22 cellular contexts compared by ENCODE assay signal in the genomic region with DNA sequence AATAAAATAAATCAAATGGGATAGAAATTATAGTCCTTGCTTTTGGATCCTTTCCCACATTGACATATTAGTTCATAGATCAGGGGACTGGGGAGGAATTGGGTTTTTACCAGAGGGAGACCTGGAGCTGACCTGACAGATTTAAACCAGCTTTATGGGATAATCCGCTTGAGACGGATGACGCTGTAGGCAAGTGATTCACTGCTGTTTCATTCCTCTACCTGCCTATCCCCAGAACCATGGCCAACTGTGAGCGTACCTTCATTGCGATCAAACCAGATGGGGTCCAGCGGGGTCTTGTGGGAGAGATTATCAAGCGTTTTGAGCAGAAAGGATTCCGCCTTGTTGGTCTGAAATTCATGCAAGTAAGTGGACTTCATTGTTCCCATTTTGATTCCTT. TPM values are rescaled to one million over a fixed set of nuclear protein-coding genes. Genes with fewer than 3 reads are reported as not detected.
DNase-seq lines count a peak whose midpoint lies in the region; ATAC-seq and TF ChIP-seq lines count a peak whose summit lies in the region.
"Had no signal": no experiment of that assay in that cellular context is flagged by ENCODE, and none has a peak within 500 bp of the region (broad histone marks: within the 10 kb centered on the region; RNA-seq: fewer than 3 reads in every experiment).

No MANE protein-coding gene starts in this region.

- H3F3A ChIP-seq in GM23338 (replicated peaks; ENCODE audit: low read depth) = peaks cover 5% of the 10 kb centered on the region; the same call in 1 of the 2 replicates
- peaks cover 12% of the 10 kb centered on the region for H3F3A ChIP-seq in neural progenitor cell (ENCODE audit: low read depth)

- H3K79me2 ChIP-seq in GM23338 (replicated peaks; ENCODE audit: insufficient read depth) (peaks cover 63% of the 10 kb centered on the region), neural progenitor cell (ENCODE audit: low read depth) (peaks cover 57% of the 10 kb centered on the region), mammary epithelial cell (ENCODE audit: insufficient read depth, low read length) (peaks cover 68% of the 10 kb centered on the region)

- dilution Hi-C loops in mammary epithelial cell (cut with HindIII; ENCODE audit: low sequenced_read_pairs) = no loop called here

- H3K9me2 ChIP-seq in GM23338 (ENCODE audit: insufficient read depth) = no peaks in the 10 kb centered on the region

- H3K4me3 Mint-ChIP-seq in T-helper 1 cell treated with Interleukin-12 subunit alpha and Interleukin-12 subunit beta and Interleukin-4 antibody, amounts not matched to agents 30 μg/mL and 1 μg/mL, for 36 hours = peak overlapping the region; percentile 20
- H3K4me3 Mint-ChIP-seq in GM23338 (no peak overlapping the region; the same call in none of the 3 replicates), neural progenitor cell (no peak overlapping the region)
- H3K4me3 Mint-ChIP-seq: activated T-helper 1 cell treated with anti-CD3 and anti-CD28 coated beads, Interleukin-12 subunit alpha, Interleukin-12 subunit beta, Interleukin-2, Interleukin-4 antibody, amounts not matched to agents 30 ng/mL and 10 ng/mL and 1 ng/mL, durations not matched to agents 14 hours and 24 hours and 36 hours; central memory CD8-positive, alpha-beta T cell; nephron progenitor cell had no signal

- CTCF ChIA-PET in mammary epithelial cell (lab: Charles Lee; ENCODE audit: low non-redundant PET) = no interaction called here

- H3K4me1 Mint-ChIP-seq in T-helper 1 cell treated with Interleukin-12 subunit alpha and Interleukin-12 subunit beta and Interleukin-4 antibody, amounts not matched to agents 30 μg/mL and 1 μg/mL, for 36 hours (ENCODE audit: low read depth) = peaks cover 21% of the 10 kb centered on the region
- H3K4me1 Mint-ChIP-seq in GM23338 (no peaks in the 10 kb centered on the region; the same call in 1 of the 3 replicates), neural progenitor cell (peaks cover 4% of the 10 kb centered on the region)
- H3K4me1 Mint-ChIP-seq: central memory CD8-positive, alpha-beta T cell had no signal

- no TSS peak for BruUV-seq in mammary epithelial cell (replicated peaks; lab: Mats Ljungman, UMichigan)

- H3K36me3 ChIP-seq in GM23338 (ENCODE audit: insufficient read depth) = peaks cover 28% of the 10 kb centered on the region
- peaks cover 53% of the 10 kb centered on the region for H3K36me3 ChIP-seq in SK-N-MC (ENCODE audit: insufficient read depth, low read length)
- peaks cover 4% of the 10 kb centered on the region for H3K36me3 ChIP-seq in neural progenitor cell
- peaks cover 14% of the 10 kb centered on the region for H3K36me3 ChIP-seq in mammary epithelial cell (ENCODE audit: insufficient read depth, low read length)

- no peak for ATAC-seq in GM23338
- no peak for ATAC-seq in HG02623 (IDR thresholded peaks at IDR 0.05; ENCODE audit: unreplicated experiment)
- no peak for ATAC-seq in HG02938 (IDR thresholded peaks at IDR 0.05; ENCODE audit: unreplicated experiment)

- no peak overlapping the region for H3K27ac Mint-ChIP-seq in T-helper 1 cell treated with Interleukin-12 subunit alpha and Interleukin-12 subunit beta and Interleukin-4 antibody, amounts not matched to agents 30 μg/mL and 1 μg/mL, for 36 hours
- H3K27ac Mint-ChIP-seq in GM23338 = no peak overlapping the region
- H3K27ac Mint-ChIP-seq in neural progenitor cell = no peak overlapping the region
- H3K27ac Mint-ChIP-seq: activated T-helper 1 cell treated with anti-CD3 and anti-CD28 coated beads, Interleukin-12 subunit alpha, Interleukin-12 subunit beta, Interleukin-2, Interleukin-4 antibody, amounts not matched to agents 30 ng/mL and 10 ng/mL and 1 ng/mL, durations not matched to agents 14 hours and 24 hours and 36 hours; CD4-positive, alpha-beta T cell; nephron progenitor cell had no signal

- 0 out of 2 replicates have a peak overlapping the region, but pooled peaks have one; percentile 19 for H3K27ac ChIP-seq in GM23338 (ENCODE audit: low read depth)
- H3K27ac ChIP-seq in SK-N-MC = no peak overlapping the region
- H3K27ac ChIP-seq in neural progenitor cell = no peak overlapping the region
- no peak overlapping the region for H3K27ac ChIP-seq in mammary epithelial cell (ENCODE audit: insufficient read depth, low read depth, low read length)

- in situ Hi-C loops in mammary epithelial cell (cut with MboI; ENCODE audit: low sequenced_read_pairs in 2 of 2) = loop anchor here (10.0 to 25.0 kb wide), 2 partner anchors 151 to 318 kb away; partner anchors contain the start of gene WFIKKN2 (in 1 of the 2)

- no peaks in the 10 kb centered on the region for H3K27me3 Mint-ChIP-seq in T-helper 1 cell treated with Interleukin-12 subunit alpha and Interleukin-12 subunit beta and Interleukin-4 antibody, amounts not matched to agents 30 μg/mL and 1 μg/mL, for 36 hours (ENCODE audit: low read depth)
- H3K27me3 Mint-ChIP-seq in GM23338 (ENCODE audit: insufficient read depth, low read depth, poor library complexity) (no peaks in the 10 kb centered on the region), neural progenitor cell (ENCODE audit: insufficient read depth, low read depth) (peaks cover 2% of the 10 kb centered on the region)
- H3K27me3 Mint-ChIP-seq: CD4-positive, alpha-beta T cell; central memory CD8-positive, alpha-beta T cell had no signal

- H3K4me3 ChIP-seq in GM23338 (peak overlapping the region; percentile 96; the same call in 1 of the 2 replicates), SK-N-MC (peak overlapping the region; percentile 94), neural progenitor cell (no peak overlapping the region), mammary epithelial cell (replicated peaks in 1 of 3; ENCODE audit: insufficient read depth in 1 of 3, low read depth in 2 of 3, low read length in 3 of 3) (no peak overlapping the region)

- 96% methylated on average over 8 of the region's 8 CpGs for WGBS in mammary epithelial cell (ENCODE audit: low coverage, missing lambda C conversion rate)

- H3K4me1 ChIP-seq in GM23338 (ENCODE audit: insufficient read depth) = peaks cover 7% of the 10 kb centered on the region; the same call in 1 of the 2 replicates
- H3K4me1 ChIP-seq in neural progenitor cell = peaks cover 16% of the 10 kb centered on the region
- peaks cover 14% of the 10 kb centered on the region for H3K4me1 ChIP-seq in mammary epithelial cell (ENCODE audit: insufficient read depth, low read length)

- H3K4me2 ChIP-seq in GM23338 (peak overlapping the region; percentile 99; the same call in 1 of the 2 replicates), neural progenitor cell (peak overlapping the region; percentile 86), mammary epithelial cell (ENCODE audit: insufficient read depth, low read depth, low read length) (no peak overlapping the region)

- no peaks in the 10 kb centered on the region for H3K9me3 Mint-ChIP-seq in T-helper 1 cell treated with Interleukin-12 subunit alpha and Interleukin-12 subunit beta and Interleukin-4 antibody, amounts not matched to agents 30 μg/mL and 1 μg/mL, for 36 hours
- H3K9me3 Mint-ChIP-seq in GM23338 = no peaks in the 10 kb centered on the region
- H3K9me3 Mint-ChIP-seq in neural progenitor cell = no peaks in the 10 kb centered on the region
- H3K9me3 Mint-ChIP-seq: activated T-helper 1 cell treated with anti-CD3 and anti-CD28 coated beads, Interleukin-12 subunit alpha, Interleukin-12 subunit beta, Interleukin-2, Interleukin-4 antibody, amounts not matched to agents 30 ng/mL and 10 ng/mL and 1 ng/mL, durations not matched to agents 14 hours and 24 hours and 36 hours; CD4-positive, alpha-beta T cell; central memory CD8-positive, alpha-beta T cell; nephron progenitor cell had no signal

- H3K9me3 ChIP-seq in SK-N-MC (ENCODE audit: low read depth, low read length) = no peaks in the 10 kb centered on the region
- H3K9me3 ChIP-seq in neural progenitor cell (ENCODE audit: low read depth) = no peaks in the 10 kb centered on the region
- no peaks in the 10 kb centered on the region for H3K9me3 ChIP-seq in mammary epithelial cell (replicated peaks; ENCODE audit: insufficient read depth, low read length)

- peak overlapping the region; percentile 91 for H3K9ac ChIP-seq in SK-N-MC (ENCODE audit: insufficient read length)
- H3K9ac ChIP-seq in neural progenitor cell = no peak overlapping the region
- no peak overlapping the region for H3K9ac ChIP-seq in mammary epithelial cell (ENCODE audit: insufficient read depth, low read length)

- intact Hi-C loops in mammary epithelial cell (cut with micrococcal nuclease) = no loop called here

- TF ChIP-seq CTCF in GM23338 (conservative IDR thresholded peaks at IDR 0.05; ENCODE audit: low read depth in 2 of 2) = no peak
- no peak for TF ChIP-seq CTCF in neural progenitor cell (IDR thresholded peaks at IDR 0.05)
- no peak for TF ChIP-seq CTCF in mammary epithelial cell (conservative IDR thresholded peaks at IDR 0.05 in 1 of 2, IDR thresholded peaks at IDR 0.05 in 1 of 2; ENCODE audit: extremely low read depth in 1 of 2, insufficient read depth in 1 of 2, low read depth in 1 of 2, low read length in 2 of 2)

- DNase-seq in T-helper 1 cell (no peak), GM23338 (ENCODE audit: low spot score) (no peak), SK-N-MC (ENCODE audit: low read depth, low spot score) (no peak), neural progenitor cell (ENCODE audit: low spot score) (no peak), mammary epithelial cell (no peak)
- DNase-seq: activated CD4-positive, alpha-beta T cell treated with anti-CD3 and anti-CD28 coated beads, Interleukin-2, amount 50 U/mL, for 4 hours; CD4-positive, alpha-beta T cell; DMS79 treated with DMSO at 0.1 percent for 48 hours; effector CD4-positive, alpha-beta T cell; HCEC 1CT; hippocampal formation; NCI-H2081; NCI-H510A; nephron progenitor cell; SIG-M5; stimulated activated CD4-positive, alpha-beta T cell treated with anti-CD3 and anti-CD28 coated beads, Interleukin-15, amount 100 ng/mL, for 24 hours; stimulated activated naive CD4-positive, alpha-beta T cell treated with Interleukin-2 at 50 U/mL for 16 hours had no signal

- no peak overlapping the region for H2AFZ ChIP-seq in GM23338
- no peak overlapping the region for H2AFZ ChIP-seq in neural progenitor cell (replicated peaks)
- no peak overlapping the region for H2AFZ ChIP-seq in mammary epithelial cell (ENCODE audit: low read depth, low read length)

- H4K20me1 ChIP-seq in GM23338 (replicated peaks; ENCODE audit: insufficient read depth) = peaks cover 25% of the 10 kb centered on the region
- no peaks in the 10 kb centered on the region for H4K20me1 ChIP-seq in neural progenitor cell (ENCODE audit: low read depth)
- H4K20me1 ChIP-seq in mammary epithelial cell (ENCODE audit: insufficient read depth, low read length) = no peaks in the 10 kb centered on the region

- peaks cover 23% of the 10 kb centered on the region for H3K36me3 Mint-ChIP-seq in T-helper 1 cell treated with Interleukin-12 subunit alpha and Interleukin-12 subunit beta and Interleukin-4 antibody, amounts not matched to agents 30 μg/mL and 1 μg/mL, for 36 hours (ENCODE audit: low read depth)
- peaks cover 51% of the 10 kb centered on the region for H3K36me3 Mint-ChIP-seq in GM23338 (ENCODE audit: low read depth)
- peaks cover 19% of the 10 kb centered on the region for H3K36me3 Mint-ChIP-seq in neural progenitor cell

- H3K27me3 ChIP-seq in GM23338 (ENCODE audit: insufficient read depth) (no peaks in the 10 kb centered on the region), neural progenitor cell (no peaks in the 10 kb centered on the region), mammary epithelial cell (ENCODE audit: insufficient read depth, low read length) (no peaks in the 10 kb centered on the region)

RNA-seq across cellular contexts. Expression of gene NME1, which starts 2.1 kb away (rescaled TPM):
- total RNA-seq in GM23338 (2014; rRNA removed; shearing (Covaris generic)) = 159 and 185 TPM in 2 replicates
- polyA plus RNA-seq in GM23338 (2016; fragmentation: Nextera tagmentation; extraction: Ambion mirVana) = 534 and 579 TPM in 2 replicates
- 89.5 and 95.1 TPM in 2 replicates for total RNA-seq in neural progenitor cell (ENCODE audit: low replicate concordance)
- total RNA-seq in mammary epithelial cell = 100 to 1,000 TPM in 1 of 2 donors, 10 to 100 TPM in 1; 47.7 to 180 TPM
- polyA plus RNA-seq in mammary epithelial cell = 392 TPM
- polyA minus RNA-seq in mammary epithelial cell = 43.2 TPM

RNA-seq across cellular contexts. Expression of gene NME2, which starts 10.8 kb away (rescaled TPM):
- total RNA-seq in GM23338 (2014; rRNA removed; shearing (Covaris generic)) = 636 and 667 TPM in 2 replicates
- polyA plus RNA-seq in GM23338 (2016; fragmentation: Nextera tagmentation; extraction: Ambion mirVana) = 939 and 961 TPM in 2 replicates
- total RNA-seq in neural progenitor cell (ENCODE audit: low replicate concordance) = 287 and 388 TPM in 2 replicates
- total RNA-seq in mammary epithelial cell = 100 to 1,000 TPM; 469 to 832 TPM
- polyA plus RNA-seq in mammary epithelial cell = 999 TPM
- 274 TPM for polyA minus RNA-seq in mammary epithelial cell

RNA-seq across cellular contexts. Expression of gene SPAG9, which starts 34.7 kb away (rescaled TPM):
- total RNA-seq in GM23338 (2014; rRNA removed; shearing (Covaris generic)) = 45.0 and 62.3 TPM in 2 replicates
- polyA plus RNA-seq in GM23338 (2016; fragmentation: Nextera tagmentation; extraction: Ambion mirVana) (13.7 and 15.1 TPM in 2 replicates), mammary epithelial cell (24.0 TPM)
- total RNA-seq in neural progenitor cell (ENCODE audit: low replicate concordance) (89.7 and 99.5 TPM in 2 replicates), mammary epithelial cell (10 to 100 TPM; 80.4 to 95.3 TPM)
- 90.9 TPM for polyA minus RNA-seq in mammary epithelial cell

Comparison
In these comparisons a context has a peak if more than half of its experiments do, and no peak if none do; other contexts are left out.
1. H3K4me3 ChIP-seq: peak in GM23338 (single experiment) and SK-N-MC (single experiment); none in neural progenitor cell (single experiment) and mammary epithelial cell (0 of 3).